1 cellular context compared by ENCODE assay signal in the genomic region with DNA sequence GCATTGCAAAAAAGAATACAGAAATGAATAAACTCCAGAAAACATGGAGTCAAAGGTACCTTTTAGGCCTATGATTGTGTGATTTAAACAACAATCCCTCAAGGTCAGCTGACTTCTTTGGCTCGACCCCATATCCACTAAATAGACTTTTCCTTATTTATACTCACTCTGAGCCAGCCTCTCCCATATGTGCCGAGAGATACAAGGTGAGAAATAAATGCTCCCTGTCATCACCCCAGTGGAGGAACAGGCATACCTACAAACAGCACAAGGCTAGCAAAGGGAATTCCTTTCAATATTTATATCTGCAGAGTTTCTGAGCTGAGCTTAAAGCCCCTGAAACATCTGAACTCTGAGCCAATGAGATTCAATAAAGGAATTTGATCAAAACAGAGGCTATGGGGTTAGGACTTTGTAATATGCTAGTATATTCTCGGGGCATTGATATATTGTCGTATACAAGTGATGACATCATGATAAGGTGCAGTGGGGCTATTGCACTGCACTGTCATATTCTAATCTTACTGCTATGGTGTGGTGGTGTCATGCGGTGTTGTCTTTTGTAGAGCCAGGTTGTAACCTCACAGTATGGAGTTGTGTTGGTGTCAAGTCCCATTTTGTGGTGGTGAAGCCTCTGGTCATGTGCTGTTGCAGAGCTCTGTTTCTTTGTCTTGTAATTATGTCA.
TF ChIP-seq lines count a peak whose summit lies in the region.

No MANE protein-coding gene starts in this region.

TF ChIP-seq in HepG2, 621 proteins besides CTCF, POLR2A, EP300 and RAD21:
- peak; percentile 66 for TF ChIP-seq CREB1 (IDR thresholded peaks at IDR 0.05)
- TF ChIP-seq CREB1 (CRISPR knock-in tag; IDR thresholded peaks at IDR 0.05), result no peak
- TF ChIP-seq ATF7 (IDR thresholded peaks at IDR 0.05), result peak; percentile 81
- TF ChIP-seq ATF7 (CRISPR knock-in tag; IDR thresholded peaks at IDR 0.05), result no peak
- TF ChIP-seq ATF1 (CRISPR knock-in tag; IDR thresholded peaks at IDR 0.05), result no peak
- TF ChIP-seq PTBP1 (IDR thresholded peaks at IDR 0.05; ENCODE audit: low read depth, low read length, poor library complexity, severe bottlenecking), result no peak
- TF ChIP-seq PHF20 (CRISPR knock-in tag; IDR thresholded peaks at IDR 0.05), result no peak
